Comparison of ENCODE assay signal across 8 cellular contexts in the genomic region with DNA sequence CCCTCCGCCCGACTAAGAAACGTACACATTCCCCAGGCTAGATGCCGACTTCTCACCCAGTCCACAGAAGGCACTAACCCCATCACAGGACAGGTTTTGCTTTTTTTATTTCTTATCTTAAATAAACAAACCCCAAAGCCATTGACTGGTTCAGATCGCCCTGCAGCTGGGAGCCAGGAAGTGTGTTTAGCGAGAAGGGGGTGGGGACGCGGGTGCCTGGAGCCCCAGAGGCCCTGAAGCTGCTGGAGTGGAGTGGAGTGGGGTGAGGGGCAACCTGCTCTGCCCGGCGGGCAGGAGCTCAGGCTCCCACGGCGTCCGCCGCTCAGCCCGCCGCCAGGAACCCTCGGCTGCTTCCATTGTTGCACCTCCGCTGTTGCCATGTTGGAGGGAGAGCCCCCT. TPM values are rescaled to one million over a fixed set of nuclear protein-coding genes. Genes with fewer than 3 reads are reported as not detected.
DNase-seq lines count a peak whose midpoint lies in the region; ATAC-seq lines count a peak whose summit lies in the region.

No MANE protein-coding gene starts in this region.

- DNase-seq in EL (peak; percentile 61), SK-N-DZ (ENCODE audit: low spot score) (peak; percentile 49), astrocyte of the hippocampus (ENCODE audit: low read depth, low spot score) (peak; percentile 74), hypothalamus (lab: John Stamatoyannopoulos, UW) (peak in 32 of 51 donors; percentile 26 to 85 (median 60)), renal cortical epithelial cell (ENCODE audit: low read depth) (peak; percentile 28), amniotic stem cell (lab: John Stamatoyannopoulos, UW) (no peak)
- DNase-seq in Jurkat, Clone E6-1 (ENCODE audit: low read depth, low spot score) = peak; percentile 77

- peak; percentile 23 for ATAC-seq in GM21619 (IDR thresholded peaks at IDR 0.05; ENCODE audit: unreplicated experiment)

- peak overlapping the region; percentile 86 for H3K4me3 ChIP-seq in Jurkat, Clone E6-1 (ENCODE audit: low read length)

RNA-seq across cellular contexts. Expression of a gene that starts 0.7 kb away (rescaled TPM):
- polyA plus RNA-seq in Jurkat, Clone E6-1 (2012; ENCODE audit: insufficient read depth, insufficient read length) = 7.5 TPM
- 6.3 and 8.5 TPM in 2 replicates for polyA plus RNA-seq in SK-N-DZ (2014; cell fraction: cytosol; rRNA removed)
- polyA plus RNA-seq in SK-N-DZ (2014; cell fraction: nucleus; rRNA removed) = 4.8 and 12.2 TPM in 2 replicates
- total RNA-seq in renal cortical epithelial cell = 1.9 and 9.7 TPM in 2 replicates

RNA-seq across cellular contexts. Expression of a gene that starts 22.3 kb away (rescaled TPM):
- polyA plus RNA-seq in Jurkat, Clone E6-1 (2012; ENCODE audit: insufficient read depth, insufficient read length) = 6.0 TPM
- polyA plus RNA-seq in SK-N-DZ (2014; cell fraction: cytosol; rRNA removed) = 26.3 and 28.1 TPM in 2 replicates
- 69.6 and 119 TPM in 2 replicates for polyA plus RNA-seq in SK-N-DZ (2014; cell fraction: nucleus; rRNA removed)
- total RNA-seq in renal cortical epithelial cell = 13.7 and 44.5 TPM in 2 replicates
